Comparison of ENCODE assay signal across 1 cellular context in genomic region chr4:7909463-7909862, GRCh38.
A peak's percentile ranks its signal among the peaks of the same experiment; 100 is the strongest.
TF ChIP-seq lines count a peak whose summit lies in the region.

No MANE protein-coding gene starts in this region.

TF ChIP-seq in HepG2, 621 proteins besides CTCF, POLR2A, EP300 and RAD21 (continued from another document and continues in another):
- TF ChIP-seq JUND (CRISPR knock-in tag; IDR thresholded peaks at IDR 0.05), result no peak
- TF ChIP-seq, protein P1, sequence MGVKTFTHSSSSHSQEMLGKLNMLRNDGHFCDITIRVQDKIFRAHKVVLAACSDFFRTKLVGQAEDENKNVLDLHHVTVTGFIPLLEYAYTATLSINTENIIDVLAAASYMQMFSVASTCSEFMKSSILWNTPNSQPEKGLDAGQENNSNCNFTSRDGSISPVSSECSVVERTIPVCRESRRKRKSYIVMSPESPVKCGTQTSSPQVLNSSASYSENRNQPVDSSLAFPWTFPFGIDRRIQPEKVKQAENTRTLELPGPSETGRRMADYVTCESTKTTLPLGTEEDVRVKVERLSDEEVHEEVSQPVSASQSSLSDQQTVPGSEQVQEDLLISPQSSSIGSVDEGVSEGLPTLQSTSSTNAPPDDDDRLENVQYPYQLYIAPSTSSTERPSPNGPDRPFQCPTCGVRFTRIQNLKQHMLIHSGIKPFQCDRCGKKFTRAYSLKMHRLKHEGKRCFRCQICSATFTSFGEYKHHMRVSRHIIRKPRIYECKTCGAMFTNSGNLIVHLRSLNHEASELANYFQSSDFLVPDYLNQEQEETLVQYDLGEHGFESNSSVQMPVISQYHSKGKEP (CRISPR knock-in tag; IDR thresholded peaks at IDR 0.05), result no peak
- TF ChIP-seq, protein P2, sequence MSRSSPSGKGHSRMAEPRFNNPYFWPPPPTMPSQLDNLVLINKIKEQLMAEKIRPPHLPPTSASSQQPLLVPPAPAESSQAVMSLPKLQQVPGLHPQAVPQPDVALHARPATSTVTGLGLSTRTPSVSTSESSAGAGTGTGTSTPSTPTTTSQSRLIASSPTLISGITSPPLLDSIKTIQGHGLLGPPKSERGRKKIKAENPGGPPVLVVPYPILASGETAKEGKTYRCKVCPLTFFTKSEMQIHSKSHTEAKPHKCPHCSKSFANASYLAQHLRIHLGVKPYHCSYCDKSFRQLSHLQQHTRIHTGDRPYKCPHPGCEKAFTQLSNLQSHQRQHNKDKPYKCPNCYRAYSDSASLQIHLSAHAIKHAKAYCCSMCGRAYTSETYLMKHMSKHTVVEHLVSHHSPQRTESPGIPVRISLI (CRISPR knock-in tag; IDR thresholded peaks at IDR 0.05; ENCODE audit: borderline replicate concordance), result peak; percentile 67; the same call in 1 of the 2 replicates
- TF ChIP-seq, protein P3, sequence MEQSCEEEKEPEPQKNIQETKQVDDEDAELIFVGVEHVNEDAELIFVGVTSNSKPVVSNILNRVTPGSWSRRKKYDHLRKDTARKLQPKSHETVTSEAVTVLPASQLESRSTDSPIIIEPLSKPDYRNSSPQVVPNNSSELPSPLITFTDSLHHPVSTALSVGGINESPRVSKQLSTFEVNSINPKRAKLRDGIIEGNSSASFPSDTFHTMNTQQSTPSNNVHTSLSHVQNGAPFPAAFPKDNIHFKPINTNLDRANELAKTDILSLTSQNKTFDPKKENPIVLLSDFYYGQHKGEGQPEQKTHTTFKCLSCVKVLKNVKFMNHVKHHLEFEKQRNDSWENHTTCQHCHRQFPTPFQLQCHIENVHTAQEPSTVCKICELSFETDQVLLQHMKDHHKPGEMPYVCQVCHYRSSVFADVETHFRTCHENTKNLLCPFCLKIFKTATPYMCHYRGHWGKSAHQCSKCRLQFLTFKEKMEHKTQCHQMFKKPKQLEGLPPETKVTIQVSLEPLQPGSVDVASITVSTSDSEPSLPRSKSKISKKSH (CRISPR knock-in tag; IDR thresholded peaks at IDR 0.05; ENCODE audit: borderline replicate concordance), result no peak
- no peak for TF ChIP-seq FOXA1 (IDR thresholded peaks at IDR 0.05)
- TF ChIP-seq FOXA1 (CRISPR knock-in tag; IDR thresholded peaks at IDR 0.05), result no peak
- TF ChIP-seq SUZ12 (IDR thresholded peaks at IDR 0.05; ENCODE audit: low read depth, low read length), result no peak
- TF ChIP-seq ZNF430 (CRISPR knock-in tag; IDR thresholded peaks at IDR 0.05), result no peak
- TF ChIP-seq ZNF30 (CRISPR knock-in tag; IDR thresholded peaks at IDR 0.05), result no peak
- TF ChIP-seq NBN (conservative IDR thresholded peaks at IDR 0.05), result no peak
- no peak for TF ChIP-seq KDM1A (CRISPR knock-in tag; IDR thresholded peaks at IDR 0.05)
- TF ChIP-seq, protein P4, sequence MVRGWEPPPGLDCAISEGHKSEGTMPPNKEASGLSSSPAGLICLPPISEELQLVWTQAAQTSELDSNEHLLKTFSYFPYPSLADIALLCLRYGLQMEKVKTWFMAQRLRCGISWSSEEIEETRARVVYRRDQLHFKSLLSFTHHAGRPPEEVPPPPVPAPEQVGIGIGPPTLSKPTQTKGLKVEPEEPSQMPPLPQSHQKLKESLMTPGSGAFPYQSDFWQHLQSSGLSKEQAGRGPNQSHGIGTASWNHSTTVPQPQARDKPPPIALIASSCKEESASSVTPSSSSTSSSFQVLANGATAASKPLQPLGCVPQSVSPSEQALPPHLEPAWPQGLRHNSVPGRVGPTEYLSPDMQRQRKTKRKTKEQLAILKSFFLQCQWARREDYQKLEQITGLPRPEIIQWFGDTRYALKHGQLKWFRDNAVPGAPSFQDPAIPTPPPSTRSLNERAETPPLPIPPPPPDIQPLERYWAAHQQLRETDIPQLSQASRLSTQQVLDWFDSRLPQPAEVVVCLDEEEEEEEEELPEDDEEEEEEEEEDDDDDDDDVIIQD (CRISPR knock-in tag; IDR thresholded peaks at IDR 0.05; ENCODE audit: low read depth), result peak; percentile 33; the same call in 1 of the 2 replicates
- TF ChIP-seq ZFP90 (CRISPR knock-in tag; IDR thresholded peaks at IDR 0.05; ENCODE audit: borderline replicate concordance), result no peak
- TF ChIP-seq PPARG (CRISPR knock-in tag; conservative IDR thresholded peaks at IDR 0.05), result no peak
- TF ChIP-seq TOE1 (CRISPR knock-in tag; IDR thresholded peaks at IDR 0.05), result no peak
- TF ChIP-seq ZNF546 (CRISPR knock-in tag; conservative IDR thresholded peaks at IDR 0.05), result no peak
- TF ChIP-seq BRD4 (CRISPR knock-in tag; IDR thresholded peaks at IDR 0.05), result no peak
- TF ChIP-seq NR2F1 (CRISPR knock-in tag; IDR thresholded peaks at IDR 0.05), result no peak
- TF ChIP-seq ZNF768 (CRISPR knock-in tag; IDR thresholded peaks at IDR 0.05), result no peak
- TF ChIP-seq, protein P5, sequence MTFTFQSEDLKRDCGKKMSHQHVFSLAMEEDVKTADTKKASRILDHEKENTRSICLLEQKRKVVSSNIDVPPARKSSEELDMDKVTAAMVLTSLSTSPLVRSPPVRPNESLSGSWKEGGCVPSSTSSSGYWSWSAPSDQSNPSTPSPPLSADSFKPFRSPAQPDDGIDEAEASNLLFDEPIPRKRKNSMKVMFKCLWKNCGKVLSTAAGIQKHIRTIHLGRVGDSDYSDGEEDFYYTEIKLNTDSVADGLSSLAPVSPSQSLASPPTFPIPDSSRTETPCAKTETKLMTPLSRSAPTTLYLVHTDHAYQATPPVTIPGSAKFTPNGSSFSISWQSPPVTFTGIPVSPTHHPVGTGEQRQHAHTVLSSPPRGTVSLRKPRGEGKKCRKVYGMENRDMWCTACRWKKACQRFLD (CRISPR knock-in tag; IDR thresholded peaks at IDR 0.05; ENCODE audit: borderline replicate concordance), result no peak
- TF ChIP-seq, protein P6, sequence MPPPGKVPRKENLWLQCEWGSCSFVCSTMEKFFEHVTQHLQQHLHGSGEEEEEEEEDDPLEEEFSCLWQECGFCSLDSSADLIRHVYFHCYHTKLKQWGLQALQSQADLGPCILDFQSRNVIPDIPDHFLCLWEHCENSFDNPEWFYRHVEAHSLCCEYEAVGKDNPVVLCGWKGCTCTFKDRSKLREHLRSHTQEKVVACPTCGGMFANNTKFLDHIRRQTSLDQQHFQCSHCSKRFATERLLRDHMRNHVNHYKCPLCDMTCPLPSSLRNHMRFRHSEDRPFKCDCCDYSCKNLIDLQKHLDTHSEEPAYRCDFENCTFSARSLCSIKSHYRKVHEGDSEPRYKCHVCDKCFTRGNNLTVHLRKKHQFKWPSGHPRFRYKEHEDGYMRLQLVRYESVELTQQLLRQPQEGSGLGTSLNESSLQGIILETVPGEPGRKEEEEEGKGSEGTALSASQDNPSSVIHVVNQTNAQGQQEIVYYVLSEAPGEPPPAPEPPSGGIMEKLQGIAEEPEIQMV (CRISPR knock-in tag; IDR thresholded peaks at IDR 0.05; ENCODE audit: low read depth), result no peak
- no peak for TF ChIP-seq BCLAF1 (IDR thresholded peaks at IDR 0.05)
- no peak for TF ChIP-seq MEIS2 (CRISPR knock-in tag; IDR thresholded peaks at IDR 0.05)
- TF ChIP-seq ARNTL (CRISPR knock-in tag; IDR thresholded peaks at IDR 0.05), result no peak
- TF ChIP-seq, protein P7, sequence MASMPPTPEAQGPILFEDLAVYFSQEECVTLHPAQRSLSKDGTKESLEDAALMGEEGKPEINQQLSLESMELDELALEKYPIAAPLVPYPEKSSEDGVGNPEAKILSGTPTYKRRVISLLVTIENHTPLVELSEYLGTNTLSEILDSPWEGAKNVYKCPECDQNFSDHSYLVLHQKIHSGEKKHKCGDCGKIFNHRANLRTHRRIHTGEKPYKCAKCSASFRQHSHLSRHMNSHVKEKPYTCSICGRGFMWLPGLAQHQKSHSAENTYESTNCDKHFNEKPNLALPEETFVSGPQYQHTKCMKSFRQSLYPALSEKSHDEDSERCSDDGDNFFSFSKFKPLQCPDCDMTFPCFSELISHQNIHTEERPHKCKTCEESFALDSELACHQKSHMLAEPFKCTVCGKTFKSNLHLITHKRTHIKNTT (CRISPR knock-in tag; IDR thresholded peaks at IDR 0.05), result no peak
- TF ChIP-seq, protein P8, sequence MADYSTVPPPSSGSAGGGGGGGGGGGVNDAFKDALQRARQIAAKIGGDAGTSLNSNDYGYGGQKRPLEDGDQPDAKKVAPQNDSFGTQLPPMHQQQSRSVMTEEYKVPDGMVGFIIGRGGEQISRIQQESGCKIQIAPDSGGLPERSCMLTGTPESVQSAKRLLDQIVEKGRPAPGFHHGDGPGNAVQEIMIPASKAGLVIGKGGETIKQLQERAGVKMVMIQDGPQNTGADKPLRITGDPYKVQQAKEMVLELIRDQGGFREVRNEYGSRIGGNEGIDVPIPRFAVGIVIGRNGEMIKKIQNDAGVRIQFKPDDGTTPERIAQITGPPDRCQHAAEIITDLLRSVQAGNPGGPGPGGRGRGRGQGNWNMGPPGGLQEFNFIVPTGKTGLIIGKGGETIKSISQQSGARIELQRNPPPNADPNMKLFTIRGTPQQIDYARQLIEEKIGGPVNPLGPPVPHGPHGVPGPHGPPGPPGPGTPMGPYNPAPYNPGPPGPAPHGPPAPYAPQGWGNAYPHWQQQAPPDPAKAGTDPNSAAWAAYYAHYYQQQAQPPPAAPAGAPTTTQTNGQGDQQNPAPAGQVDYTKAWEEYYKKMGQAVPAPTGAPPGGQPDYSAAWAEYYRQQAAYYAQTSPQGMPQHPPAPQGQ (CRISPR knock-in tag; IDR thresholded peaks at IDR 0.05; ENCODE audit: borderline replicate concordance), result no peak
- no peak for TF ChIP-seq FOXC1 (CRISPR knock-in tag; IDR thresholded peaks at IDR 0.05; ENCODE audit: borderline replicate concordance)
- TF ChIP-seq, protein P9, sequence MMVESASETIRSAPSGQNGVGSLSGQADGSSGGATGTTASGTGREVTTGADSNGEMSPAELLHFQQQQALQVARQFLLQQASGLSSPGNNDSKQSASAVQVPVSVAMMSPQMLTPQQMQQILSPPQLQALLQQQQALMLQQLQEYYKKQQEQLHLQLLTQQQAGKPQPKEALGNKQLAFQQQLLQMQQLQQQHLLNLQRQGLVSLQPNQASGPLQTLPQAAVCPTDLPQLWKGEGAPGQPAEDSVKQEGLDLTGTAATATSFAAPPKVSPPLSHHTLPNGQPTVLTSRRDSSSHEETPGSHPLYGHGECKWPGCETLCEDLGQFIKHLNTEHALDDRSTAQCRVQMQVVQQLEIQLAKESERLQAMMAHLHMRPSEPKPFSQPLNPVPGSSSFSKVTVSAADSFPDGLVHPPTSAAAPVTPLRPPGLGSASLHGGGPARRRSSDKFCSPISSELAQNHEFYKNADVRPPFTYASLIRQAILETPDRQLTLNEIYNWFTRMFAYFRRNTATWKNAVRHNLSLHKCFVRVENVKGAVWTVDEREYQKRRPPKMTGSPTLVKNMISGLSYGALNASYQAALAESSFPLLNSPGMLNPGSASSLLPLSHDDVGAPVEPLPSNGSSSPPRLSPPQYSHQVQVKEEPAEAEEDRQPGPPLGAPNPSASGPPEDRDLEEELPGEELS (CRISPR knock-in tag; IDR thresholded peaks at IDR 0.05), result no peak
- no peak for TF ChIP-seq ZSCAN29 (CRISPR knock-in tag; conservative IDR thresholded peaks at IDR 0.05)
- TF ChIP-seq SNAPC5 (CRISPR knock-in tag; IDR thresholded peaks at IDR 0.05; ENCODE audit: borderline replicate concordance), result no peak
- TF ChIP-seq CBX1 (IDR thresholded peaks at IDR 0.05; ENCODE audit: low read depth), result no peak
- TF ChIP-seq ARID3A (IDR thresholded peaks at IDR 0.05; ENCODE audit: low read depth, low read length), result no peak
- no peak for TF ChIP-seq SNAI1 (CRISPR knock-in tag; IDR thresholded peaks at IDR 0.05; ENCODE audit: borderline replicate concordance)
- TF ChIP-seq ISX (CRISPR knock-in tag; conservative IDR thresholded peaks at IDR 0.05), result no peak
- peak; percentile 77; the same call in 1 of the 2 replicates for TF ChIP-seq CEBPB (IDR thresholded peaks at IDR 0.05; ENCODE audit: borderline replicate concordance, low read depth, low read length)
- TF ChIP-seq SAP130 (CRISPR knock-in tag; IDR thresholded peaks at IDR 0.05; ENCODE audit: low read depth), result 0 out of 2 replicates have a peak, but pooled peaks have one; percentile 30
- TF ChIP-seq HNF4A (CRISPR knock-in tag; IDR thresholded peaks at IDR 0.05), result peak; percentile 46; the same call in 1 of the 2 replicates
- no peak for TF ChIP-seq ZFX (CRISPR knock-in tag; IDR thresholded peaks at IDR 0.05; ENCODE audit: low read depth)
- no peak for TF ChIP-seq ZNF761 (CRISPR knock-in tag; conservative IDR thresholded peaks at IDR 0.05)
- TF ChIP-seq, protein P10, sequence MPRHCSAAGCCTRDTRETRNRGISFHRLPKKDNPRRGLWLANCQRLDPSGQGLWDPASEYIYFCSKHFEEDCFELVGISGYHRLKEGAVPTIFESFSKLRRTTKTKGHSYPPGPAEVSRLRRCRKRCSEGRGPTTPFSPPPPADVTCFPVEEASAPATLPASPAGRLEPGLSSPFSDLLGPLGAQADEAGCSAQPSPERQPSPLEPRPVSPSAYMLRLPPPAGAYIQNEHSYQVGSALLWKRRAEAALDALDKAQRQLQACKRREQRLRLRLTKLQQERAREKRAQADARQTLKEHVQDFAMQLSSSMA (CRISPR knock-in tag; IDR thresholded peaks at IDR 0.05), result no peak
- TF ChIP-seq ZNF24 (IDR thresholded peaks at IDR 0.05), result no peak
- no peak for TF ChIP-seq IKZF1 (IDR thresholded peaks at IDR 0.05)
